In the genomic region with DNA sequence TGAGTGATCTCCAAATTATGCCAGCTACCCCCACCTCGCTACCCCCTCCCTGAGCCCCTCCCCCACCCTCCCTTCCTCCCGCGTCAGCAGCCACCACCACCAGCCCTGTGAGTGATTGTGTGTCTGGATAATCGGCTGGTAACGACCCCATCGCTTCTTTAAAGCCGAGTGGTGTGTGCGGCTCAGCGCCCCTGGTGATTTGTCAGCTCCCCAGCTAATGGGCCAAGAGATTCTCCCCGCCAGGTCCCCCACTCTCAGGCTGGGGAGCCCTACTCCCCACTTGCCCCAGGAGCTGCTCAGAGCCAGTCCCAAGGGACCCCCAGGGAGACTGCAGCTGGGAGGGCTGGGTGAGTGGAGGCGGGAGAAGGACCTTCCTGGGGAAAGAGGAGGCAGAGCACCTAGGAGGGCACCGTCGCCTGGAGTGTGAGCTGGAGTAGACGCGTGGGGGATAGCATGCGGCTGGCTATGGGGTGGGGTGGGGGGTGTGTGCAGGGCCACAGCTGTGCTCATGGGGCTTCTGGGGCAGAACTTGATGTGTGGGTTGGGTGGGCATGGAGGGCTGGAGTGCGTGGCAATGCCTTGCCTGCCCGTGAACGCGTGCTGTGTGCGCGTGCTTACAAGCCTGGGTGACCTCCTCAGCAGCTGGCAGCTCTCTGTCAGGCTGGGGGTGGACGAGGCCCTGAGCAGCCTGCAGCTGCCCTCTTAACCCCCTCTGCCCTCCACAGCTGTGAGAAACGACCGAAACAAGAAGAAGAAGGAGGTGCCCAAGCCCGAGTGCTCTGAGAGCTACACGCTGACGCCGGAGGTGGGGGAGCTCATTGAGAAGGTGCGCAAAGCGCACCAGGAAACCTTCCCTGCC, we compare ENCODE assay signal across 11 cellular contexts. TPM values are rescaled to one million over a fixed set of nuclear protein-coding genes. Genes with fewer than 3 reads are reported as not detected.
DNase-seq lines count a peak whose midpoint lies in the region; ATAC-seq and TF ChIP-seq lines count a peak whose summit lies in the region.
"Had no signal": no experiment of that assay in that cellular context is flagged by ENCODE, and none has a peak within 500 bp of the region (broad histone marks: within the 10 kb centered on the region; RNA-seq: fewer than 3 reads in every experiment).

No MANE protein-coding gene starts in this region.

- H3K27ac ChIP-seq in esophagus squamous epithelium = peak overlapping the region in 2 of 4 donors; percentile 49 to 91

- ATAC-seq in HG03457 (IDR thresholded peaks at IDR 0.05; ENCODE audit: unreplicated experiment) = no peak
- ATAC-seq: esophagus mucosa had no signal

- peaks cover 77 to 94% of the 10 kb centered on the region in 2 donors for H3K36me3 Mint-ChIP-seq in CD14-positive monocyte
- peaks cover 38% of the 10 kb centered on the region for H3K36me3 Mint-ChIP-seq in nephron progenitor cell (ENCODE audit: low read depth)

- TF ChIP-seq POLR2A in esophagus squamous epithelium (IDR thresholded peaks at IDR 0.05) = no peak

- peaks cover 11 to 57% (median 16%) of the 10 kb centered on the region in 3 donors for H3K36me3 ChIP-seq in esophagus squamous epithelium

- H3K9me3 Mint-ChIP-seq in CD14-positive monocyte (no peaks in the 10 kb centered on the region), nephron progenitor cell (no peaks in the 10 kb centered on the region)
- H3K9me3 Mint-ChIP-seq: stimulated activated naive CD8-positive, alpha-beta T cell treated with anti-CD3 and anti-CD28 coated beads, Interleukin-15, Interleukin-2, amounts not matched to agents 100 ng/mL and 50 ng/mL, for 24 hours had no signal

- H3K9me3 ChIP-seq in esophagus squamous epithelium = no peaks in the 10 kb centered on the region

- WGBS in esophagus squamous epithelium, 2 donors = 69 to 74% methylated on average over 9 to 12 of the region's 31 CpGs

- TF ChIP-seq CTCF in CD14-positive monocyte (IDR thresholded peaks at IDR 0.05) (no peak), nephron progenitor cell (IDR thresholded peaks at IDR 0.05) (no peak), esophagus squamous epithelium (IDR thresholded peaks at IDR 0.05) (no peak)

- H3K4me1 ChIP-seq in esophagus squamous epithelium = peaks cover 45 to 87% (median 47%) of the 10 kb centered on the region in 3 donors

- DNase-seq in CD14-positive monocyte (ENCODE audit: low spot score) = peak; percentile 46
- peak; percentile 91 for DNase-seq in NCI-H1436 (lab: John Stamatoyannopoulos, UW)
- DNase-seq in astrocyte of the hippocampus (ENCODE audit: low read depth, low spot score) = peak; percentile 13
- peak; percentile 42 for DNase-seq in nephron progenitor cell
- no peak for DNase-seq in AG20443 (ENCODE audit: low spot score)
- no peak for DNase-seq in kidney tubule cell (ENCODE audit: low spot score)
- no peak for DNase-seq in esophagus squamous epithelium (lab: John Stamatoyannopoulos, UW)
- DNase-seq: DND-41 had no signal

- H3K27me3 Mint-ChIP-seq in CD14-positive monocyte (ENCODE audit: low read depth in 3 of 3) = peaks cover 0 to 1% (median 1%) of the 10 kb centered on the region in 3 donors
- H3K27me3 Mint-ChIP-seq in nephron progenitor cell (ENCODE audit: low read depth, poor library complexity) = no peaks in the 10 kb centered on the region
- H3K27me3 Mint-ChIP-seq: stimulated activated naive CD8-positive, alpha-beta T cell treated with anti-CD3 and anti-CD28 coated beads, Interleukin-15, Interleukin-2, amounts not matched to agents 100 ng/mL and 50 ng/mL, for 24 hours had no signal

- H3K4me3 Mint-ChIP-seq in CD14-positive monocyte (no peak overlapping the region), nephron progenitor cell (peak overlapping the region; percentile 73)
- H3K4me3 Mint-ChIP-seq: stimulated activated naive CD8-positive, alpha-beta T cell treated with anti-CD3 and anti-CD28 coated beads, Interleukin-15, Interleukin-2, amounts not matched to agents 100 ng/mL and 50 ng/mL, for 24 hours had no signal

- intact Hi-C loops in CD14-positive monocyte (cut with micrococcal nuclease) (loop anchor here in 1 of 2 donors (2.0 kb wide), 1 partner anchor 39 kb away; no protein-coding TSS in a partner anchor), esophagus squamous epithelium (cut with DNase I) (loop anchor here (10.0 kb wide), 1 partner anchor 157 kb away; no protein-coding TSS in a partner anchor)

- no peaks in the 10 kb centered on the region for H3K27me3 ChIP-seq in esophagus squamous epithelium

- H3K27ac Mint-ChIP-seq in CD14-positive monocyte (peak overlapping the region in 6 of 7 donors; percentile 18 to 63 (median 46)), nephron progenitor cell (peak overlapping the region; percentile 100)
- H3K27ac Mint-ChIP-seq: stimulated activated naive CD8-positive, alpha-beta T cell treated with anti-CD3 and anti-CD28 coated beads, Interleukin-15, Interleukin-2, amounts not matched to agents 100 ng/mL and 50 ng/mL, for 24 hours had no signal

- H3K4me1 Mint-ChIP-seq in CD14-positive monocyte = peaks cover 58% of the 10 kb centered on the region
- peaks cover 93% of the 10 kb centered on the region for H3K4me1 Mint-ChIP-seq in nephron progenitor cell

- H3K4me3 ChIP-seq in esophagus squamous epithelium = no peak overlapping the region

RNA-seq across cellular contexts. Expression of gene GJD3, which starts 13.1 kb away (rescaled TPM):
- polyA plus RNA-seq in CD14-positive monocyte = not detected
- total RNA-seq in esophagus squamous epithelium = 1 to 10 TPM in 1 of 4 donors, under 1 TPM in 2, not detected in 1; 0.38 to 1.7 (median 0.47) TPM

RNA-seq across cellular contexts. Expression of gene RARA, which starts 42.4 kb away (rescaled TPM):
- polyA plus RNA-seq in CD14-positive monocyte = 10 to 100 TPM; 14.9 to 29.4 TPM
- total RNA-seq in esophagus squamous epithelium = 10 to 100 TPM in 2 of 4 donors, 1 to 10 TPM in 2; 6.7 to 14.2 (median 10.8) TPM

Comparison
In these comparisons a context has a peak if more than half of its experiments do, and no peak if none do; other contexts are left out.
1. DNase-seq: peak in CD14-positive monocyte (single experiment), NCI-H1436 (single experiment), astrocyte of the hippocampus (single experiment) and nephron progenitor cell (single experiment); none in AG20443 (single experiment), kidney tubule cell (single experiment) and esophagus squamous epithelium (single experiment).